1 cellular context compared by ENCODE assay signal in genomic region chr7:44961844-44962482, GRCh38.
TF ChIP-seq lines count a peak whose summit lies in the region.

No MANE protein-coding gene starts in this region.

TF ChIP-seq in GM23338, 12 proteins besides CTCF, POLR2A, EP300 and RAD21 (continued from another document):
- TF ChIP-seq REST (IDR thresholded peaks at IDR 0.05; ENCODE audit: unreplicated experiment) (no peak), EZH2 (IDR thresholded peaks at IDR 0.05; ENCODE audit: low read depth, unreplicated experiment) (no peak), ZNF114 (CRISPR knock-in tag; IDR thresholded peaks at IDR 0.05) (no peak), ZNF462 (CRISPR knock-in tag; IDR thresholded peaks at IDR 0.05) (no peak), NANOG (IDR thresholded peaks at IDR 0.05; ENCODE audit: borderline replicate concordance) (no peak), EZH2phosphoT487 (IDR thresholded peaks at IDR 0.05; ENCODE audit: unreplicated experiment) (no peak), CREB1 (CRISPR knock-in tag; IDR thresholded peaks at IDR 0.05; ENCODE audit: low read depth) (no peak), ZNF331 (CRISPR knock-in tag; IDR thresholded peaks at IDR 0.05; ENCODE audit: low read depth) (no peak), POLR2AphosphoS5 (IDR thresholded peaks at IDR 0.05; ENCODE audit: low read depth) (no peak)
